Comparison of ENCODE assay signal across 9 cellular contexts in genomic region chr6:108897371-108897770, GRCh38. TPM values are rescaled to one million over a fixed set of nuclear protein-coding genes. Genes with fewer than 3 reads are reported as not detected.
DNase-seq lines count a peak whose midpoint lies in the region; ATAC-seq and TF ChIP-seq lines count a peak whose summit lies in the region.
"Had no signal": no experiment of that assay in that cellular context is flagged by ENCODE, and none has a peak within 500 bp of the region (broad histone marks: within the 10 kb centered on the region; RNA-seq: fewer than 3 reads in every experiment).

No MANE protein-coding gene starts in this region.

- CTCF ChIA-PET in MCF 10A (lab: Yijun Ruan, JAX), result interaction anchor here (2.1 to 2.6 kb wide), 2 partner anchors 18 to 176 kb away, joined by 5 to 9 read pairs; no protein-coding TSS in a partner anchor

- DNase-seq in MCF 10A (ENCODE audit: unreplicated experiment) (peak; percentile 78), breast epithelium (ENCODE audit: low spot score in 2 of 2) (no peak), NOMO-1 treated with DMSO at 0.1 percent for 48 hours (lab: John Stamatoyannopoulos, UW; ENCODE audit: unreplicated experiment) (peak; percentile 21), Right ventricle myocardium superior (peak; percentile 50), inferior parietal cortex (ENCODE audit: extremely low spot score) (no peak), omental fat pad (ENCODE audit: low spot score) (no peak), aorta (no peak)

- BruUV-seq in MCF 10A (replicated peaks; lab: Mats Ljungman, UMichigan), result no TSS peak

- TF ChIP-seq POLR2A in breast epithelium (IDR thresholded peaks at IDR 0.05), result no peak

- H3K4me3 ChIP-seq in breast epithelium, result no peak overlapping the region
- H3K4me3 ChIP-seq in aorta (ENCODE audit: low read length in 2 of 2), result no peak overlapping the region

- H3K27ac ChIP-seq in breast epithelium (no peak overlapping the region), aorta (ENCODE audit: low read depth in 1 of 2, low read length in 2 of 2) (no peak overlapping the region)

- H3K36me3 Mint-ChIP-seq in MCF 10A (ENCODE audit: insufficient read depth, unreplicated experiment), result no peaks in the 10 kb centered on the region

- H3K9me3 Mint-ChIP-seq in MCF 10A (ENCODE audit: unreplicated experiment), result no peaks in the 10 kb centered on the region

- peaks cover 29% of the 10 kb centered on the region for H3K4me1 Mint-ChIP-seq in MCF 10A (ENCODE audit: insufficient read depth, unreplicated experiment)

- H3K36me3 ChIP-seq in breast epithelium (no peaks in the 10 kb centered on the region), aorta (ENCODE audit: control insufficient read depth in 1 of 2, insufficient read depth in 2 of 2, low read length in 1 of 2) (no peaks in the 10 kb centered on the region)

- no peaks in the 10 kb centered on the region for H3K4me1 ChIP-seq in breast epithelium
- peaks cover 0 to 2% of the 10 kb centered on the region in 2 donors for H3K4me1 ChIP-seq in aorta (ENCODE audit: control insufficient read depth in 1 of 2, insufficient read depth in 2 of 2, low read length in 2 of 2)

- intact Hi-C loops in MCF 10A (cut with micrococcal nuclease), result loop anchor here (2.0 kb wide), 1 partner anchor 209 kb away; no protein-coding TSS in a partner anchor
- intact Hi-C loops in breast epithelium (cut with DNase I; ENCODE audit: low total_unique reads), result no loop called here
- intact Hi-C loops in Right ventricle myocardium superior (cut with DNase I), result loop anchor here (5.0 kb wide), 1 partner anchor 50 kb away; no protein-coding TSS in a partner anchor
- intact Hi-C loops in aorta (cut with DNase I), result loop anchor here (5.0 to 10.0 kb wide), 3 partner anchors 50 to 113 kb away; no protein-coding TSS in a partner anchor

- no peak overlapping the region for H3K4me3 Mint-ChIP-seq in MCF 10A (ENCODE audit: unreplicated experiment)
- H3K4me3 Mint-ChIP-seq: T-helper 2 cell treated with Interferon-gamma antibody and Interleukin-4, amounts not matched to agents 5 μg/mL and 100 μg/mL, for 36 hours had no signal

- ATAC-seq in Right ventricle myocardium superior (ENCODE audit: poor library complexity) (peak; percentile 89), GM18520 (IDR thresholded peaks at IDR 0.05; ENCODE audit: unreplicated experiment) (no peak), omental fat pad (ENCODE audit: low FRiP score) (no peak), aorta (ENCODE audit: low FRiP score) (no peak)

- WGBS in aorta, 2 donors, result 58 to 68% methylated on average over 1 of the region's 1 CpG

- POLR2A ChIA-PET in MCF 10A (lab: Yijun Ruan, JAX), result interaction anchor here (0.5 to 3.4 kb wide), 16 partner anchors 8 to 958 kb away, joined by 3 to 14 read pairs (median 4); partner anchors contain the start of genes ARMC2, CEP57L1, FOXO3 and SEC63

- no peaks in the 10 kb centered on the region for H3K9me3 ChIP-seq in breast epithelium
- no peaks in the 10 kb centered on the region for H3K9me3 ChIP-seq in aorta (ENCODE audit: control insufficient read depth, low read length)

- H3K27me3 Mint-ChIP-seq in MCF 10A (ENCODE audit: insufficient read depth, unreplicated experiment), result no peaks in the 10 kb centered on the region

- TF ChIP-seq CTCF in MCF 10A (IDR thresholded peaks at IDR 0.05; ENCODE audit: unreplicated experiment) (no peak), breast epithelium (IDR thresholded peaks at IDR 0.05) (no peak), omental fat pad (IDR thresholded peaks at IDR 0.05) (no peak)

- no peaks in the 10 kb centered on the region for H3K27me3 ChIP-seq in breast epithelium
- no peaks in the 10 kb centered on the region for H3K27me3 ChIP-seq in aorta (ENCODE audit: control insufficient read depth in 1 of 2, insufficient read depth in 2 of 2, low read length in 1 of 2)

- H3K27ac Mint-ChIP-seq in MCF 10A (ENCODE audit: low read depth, unreplicated experiment), result peak overlapping the region; percentile 97
- H3K27ac Mint-ChIP-seq: T-helper 2 cell treated with Interferon-gamma antibody and Interleukin-4, amounts not matched to agents 5 μg/mL and 100 μg/mL, for 36 hours had no signal

RNA-seq across cellular contexts. Expression of gene ARMC2, which starts 49.1 kb away (rescaled TPM):
- 1.6 and 3.2 TPM in 2 replicates for total RNA-seq in MCF 10A (2022)
- total RNA-seq in breast epithelium, result 1 to 10 TPM; 4.3 to 7.9 (median 7.2) TPM
- total RNA-seq in Right ventricle myocardium superior, result 9.5 TPM
- total RNA-seq in omental fat pad, result 10 to 100 TPM in 1 of 4 donors, 1 to 10 TPM in 3; 2.2 to 15.3 (median 7.8) TPM
- 10 to 100 TPM; 12.3 to 20.7 TPM for total RNA-seq in aorta
- 1 to 10 TPM; 5.3 to 5.5 TPM for polyA plus RNA-seq in aorta

Comparison
In these comparisons a context has a peak if more than half of its experiments do, and no peak if none do; other contexts are left out.
1. DNase-seq: peak in MCF 10A (single experiment), NOMO-1 treated with DMSO at 0.1 percent for 48 hours (single experiment) and Right ventricle myocardium superior (single experiment); none in breast epithelium (0 of 2), inferior parietal cortex (single experiment), omental fat pad (single experiment) and aorta (0 of 2).